Comparison of ENCODE assay signal across 27 cellular contexts in genomic region chr16:73739049-73739769, GRCh38.
A peak's percentile ranks its signal among the peaks of the same experiment; 100 is the strongest.
DNase-seq lines count a peak whose midpoint lies in the region; ATAC-seq, FAIRE-seq and TF ChIP-seq lines count a peak whose summit lies in the region.
"Had no signal": no experiment of that assay in that cellular context is flagged by ENCODE, and none has a peak within 500 bp of the region (broad histone marks: within the 10 kb centered on the region; RNA-seq: fewer than 3 reads in every experiment).

No MANE protein-coding gene starts in this region.

- no peaks in the 10 kb centered on the region for H3K36me3 Mint-ChIP-seq in astrocyte (ENCODE audit: low read depth, unreplicated experiment)
- peaks cover 4% of the 10 kb centered on the region for H3K36me3 Mint-ChIP-seq in neural crest cell (ENCODE audit: low read depth)
- H3K36me3 Mint-ChIP-seq in HFFc6 (ENCODE audit: low read depth) = no peaks in the 10 kb centered on the region

- no peaks in the 10 kb centered on the region for H4K20me1 ChIP-seq in astrocyte (ENCODE audit: insufficient read depth, low read length)
- no peaks in the 10 kb centered on the region for H4K20me1 ChIP-seq in Karpas-422 (ENCODE audit: insufficient read depth, low read depth, low read length)
- H4K20me1 ChIP-seq: BLaER1 treated with 17β-estradiol and CSF1 and Interleukin-3, amounts not matched to agents 10 nM and 100 nM had no signal

- intact Hi-C loops in colonic mucosa (cut with DNase I) = no loop called here

- H2AFZ ChIP-seq in astrocyte (ENCODE audit: low read depth, low read length) (no peak overlapping the region), Karpas-422 (ENCODE audit: low read length) (no peak overlapping the region)
- H2AFZ ChIP-seq: GM23338 had no signal

- H3K4me1 ChIP-seq in astrocyte (ENCODE audit: insufficient read depth, low read length) (no peaks in the 10 kb centered on the region), Karpas-422 (ENCODE audit: low read length) (no peaks in the 10 kb centered on the region), colonic mucosa (no peaks in the 10 kb centered on the region)
- H3K4me1 ChIP-seq: A549; BLaER1 treated with 17β-estradiol and CSF1 and Interleukin-3, amounts not matched to agents 10 nM and 100 nM had no signal

- H3K4me3 ChIP-seq in astrocyte (ENCODE audit: insufficient read depth, low read depth, low read length) (no peak overlapping the region), Karpas-422 (ENCODE audit: low read length) (no peak overlapping the region), colonic mucosa (no peak overlapping the region)
- H3K4me3 ChIP-seq: A549; BLaER1 treated with 17β-estradiol and CSF1 and Interleukin-3, amounts not matched to agents 10 nM and 100 nM; GM23338; K562; SJSA1 had no signal

- H3K4me1 Mint-ChIP-seq in astrocyte (ENCODE audit: low read depth, unreplicated experiment) = peaks cover 47% of the 10 kb centered on the region
- peaks cover 21% of the 10 kb centered on the region for H3K4me1 Mint-ChIP-seq in neural crest cell
- H3K4me1 Mint-ChIP-seq in HFFc6 (ENCODE audit: low read depth) = peaks cover 16% of the 10 kb centered on the region

- no peak for ATAC-seq in GM19023 (IDR thresholded peaks at IDR 0.05; ENCODE audit: unreplicated experiment)
- ATAC-seq: A549, GM23338, K562, PC-3 had no signal

- H3K79me2 ChIP-seq in astrocyte (ENCODE audit: insufficient read depth, low read length) = no peaks in the 10 kb centered on the region
- H3K79me2 ChIP-seq in Karpas-422 (ENCODE audit: low read length) = no peaks in the 10 kb centered on the region

- H3K9me3 ChIP-seq in astrocyte (ENCODE audit: insufficient read depth, low read depth, low read length) = no peaks in the 10 kb centered on the region
- no peaks in the 10 kb centered on the region for H3K9me3 ChIP-seq in Karpas-422 (ENCODE audit: low read length)
- H3K9me3 ChIP-seq in colonic mucosa = no peaks in the 10 kb centered on the region
- H3K9me3 ChIP-seq: BLaER1 treated with 17β-estradiol and CSF1 and Interleukin-3, amounts not matched to agents 10 nM and 100 nM; SJSA1 had no signal

- H3K9me2 ChIP-seq in Karpas-422 (replicated peaks; ENCODE audit: insufficient read depth, low read length) = no peaks in the 10 kb centered on the region

- H3K27ac ChIP-seq in astrocyte (ENCODE audit: low read depth, low read length) (no peak overlapping the region), epithelial cell of prostate (peak overlapping the region; percentile 39), Karpas-422 (ENCODE audit: low read length) (no peak overlapping the region), colonic mucosa (no peak overlapping the region)
- H3K27ac ChIP-seq: A549; BLaER1 treated with 17β-estradiol and CSF1 and Interleukin-3, amounts not matched to agents 10 nM and 100 nM; SJSA1 had no signal

- TF ChIP-seq CTCF in astrocyte (IDR thresholded peaks at IDR 0.05; ENCODE audit: insufficient read depth, low read depth, low read length) (no peak), neural crest cell (conservative IDR thresholded peaks at IDR 0.05) (no peak), colonic mucosa (IDR thresholded peaks at IDR 0.05) (no peak), HFFc6 (IDR thresholded peaks at IDR 0.05) (no peak)

- H3K27me3 ChIP-seq in astrocyte (ENCODE audit: insufficient read depth, low read length) (no peaks in the 10 kb centered on the region), Karpas-422 (ENCODE audit: low read length) (no peaks in the 10 kb centered on the region), colonic mucosa (no peaks in the 10 kb centered on the region)
- H3K27me3 ChIP-seq: BLaER1 treated with 17β-estradiol and CSF1 and Interleukin-3, amounts not matched to agents 10 nM and 100 nM; SJSA1 had no signal

- no peaks in the 10 kb centered on the region for H3K9me3 Mint-ChIP-seq in astrocyte (ENCODE audit: unreplicated experiment)
- H3K9me3 Mint-ChIP-seq in neural crest cell = peaks cover 8% of the 10 kb centered on the region
- H3K9me3 Mint-ChIP-seq in HFFc6 = no peaks in the 10 kb centered on the region; the same call in 1 of the 2 replicates

- no peak for DNase-seq in astrocyte (ENCODE audit: low read depth)
- peak; percentile 27 for DNase-seq in epithelial cell of prostate (ENCODE audit: low read depth, low spot score)
- no peak for DNase-seq in neural crest cell (ENCODE audit: low read depth, low spot score)
- no peak for DNase-seq in Karpas-422
- DNase-seq in colonic mucosa = no peak
- DNase-seq in HFFc6 = no peak
- DNase-seq: AML-193; CD4-positive, alpha-beta T cell; DMS53; H9; MM.1S; NCI-H1694; NCI-H2029 treated with DMSO at 0.1 percent for 48 hours; NCI-H446 treated with DMSO at 0.1 percent for 48 hours; NCI-H526; NCI-H82; NK-92 treated with Interleukin-12 subunit alpha and Interleukin-12 subunit beta, amount 100 ng/mL, for 24 hours; PC-3; Right ventricle myocardium superior had no signal

- H3K27me3 Mint-ChIP-seq in astrocyte (ENCODE audit: low read depth, unreplicated experiment) (no peaks in the 10 kb centered on the region), neural crest cell (ENCODE audit: low read depth) (no peaks in the 10 kb centered on the region), HFFc6 (ENCODE audit: insufficient read depth) (peaks cover 2% of the 10 kb centered on the region)

- H3K9ac ChIP-seq in astrocyte (ENCODE audit: low read length) (no peak overlapping the region), Karpas-422 (ENCODE audit: low read length) (no peak overlapping the region), colonic mucosa (ENCODE audit: low read depth in 2 of 2, low read length in 2 of 2) (no peak overlapping the region)
- H3K9ac ChIP-seq: BLaER1 treated with 17β-estradiol and CSF1 and Interleukin-3, amounts not matched to agents 10 nM and 100 nM had no signal

- no peak for FAIRE-seq in astrocyte (lab: Jason Lieb, UNC)
- FAIRE-seq: A549, GM18507, HTR-8/SVneo, K562 had no signal

- H3K36me3 ChIP-seq in astrocyte (ENCODE audit: insufficient read depth, low read length) (no peaks in the 10 kb centered on the region), Karpas-422 (ENCODE audit: insufficient read depth, low read length) (no peaks in the 10 kb centered on the region), colonic mucosa (no peaks in the 10 kb centered on the region)
- H3K36me3 ChIP-seq: BLaER1 treated with 17β-estradiol and CSF1 and Interleukin-3, amounts not matched to agents 10 nM and 100 nM; SJSA1 had no signal

- H3K4me3 Mint-ChIP-seq in astrocyte (ENCODE audit: unreplicated experiment) (no peak overlapping the region), neural crest cell (no peak overlapping the region), HFFc6 (no peak overlapping the region)
- H3K4me3 Mint-ChIP-seq: CD4-positive, alpha-beta T cell; GM23338; H9 had no signal

- H3K27ac Mint-ChIP-seq in astrocyte (ENCODE audit: unreplicated experiment) (peak overlapping the region; percentile 62), neural crest cell (ENCODE audit: unreplicated experiment) (peak overlapping the region; percentile 50), HFFc6 (no peak overlapping the region)
- H3K27ac Mint-ChIP-seq: CD4-positive, alpha-beta T cell; GM23338; H9 had no signal

- H3K4me2 ChIP-seq in astrocyte (ENCODE audit: low read length) (no peak overlapping the region), Karpas-422 (ENCODE audit: low read depth, low read length, poor library complexity, severe bottlenecking) (no peak overlapping the region)
- H3K4me2 ChIP-seq: A549; BLaER1 treated with 17β-estradiol and CSF1 and Interleukin-3, amounts not matched to agents 10 nM and 100 nM; GM23338 had no signal
